ENCODE assay signal across 3 cellular contexts in genomic region chr4:61068025-61068424, GRCh38.
"Had no signal": no experiment of that assay in that cellular context is flagged by ENCODE, and none has a peak within 500 bp of the region (broad histone marks: within the 10 kb centered on the region; RNA-seq: fewer than 3 reads in every experiment).

No MANE protein-coding gene starts in this region.

- ATAC-seq: GM12878 had no signal

- H3K4me3 ChIP-seq: GM12878 had no signal

- DNase-seq: GDM1, GF-D8 had no signal
